21 cellular contexts compared by ENCODE assay signal in genomic region chr13:58300974-58301681, GRCh38.
DNase-seq lines count a peak whose midpoint lies in the region; ATAC-seq, FAIRE-seq and TF ChIP-seq lines count a peak whose summit lies in the region.
"Had no signal": no experiment of that assay in that cellular context is flagged by ENCODE, and none has a peak within 500 bp of the region (broad histone marks: within the 10 kb centered on the region; RNA-seq: fewer than 3 reads in every experiment).

No MANE protein-coding gene starts in this region.

- H3K9me3 ChIP-seq in GM12878 (replicated peaks; ENCODE audit: control insufficient read depth, insufficient read depth, low read length) = no peaks in the 10 kb centered on the region

- H3K9ac ChIP-seq in GM12878 (ENCODE audit: control insufficient read depth, insufficient read depth, low read length) = no peak overlapping the region

- H3K4me2 ChIP-seq in GM12878 (ENCODE audit: control insufficient read depth, insufficient read depth) = no peak overlapping the region

- no peaks in the 10 kb centered on the region for H3K79me2 ChIP-seq in GM12878 (ENCODE audit: control insufficient read depth, insufficient read depth, low read length)

- no peaks in the 10 kb centered on the region for H3K36me3 ChIP-seq in GM12878 (ENCODE audit: control insufficient read depth in 2 of 2, insufficient read depth in 2 of 2, low read length in 1 of 2)

- H3K27me3 ChIP-seq in GM12878 (replicated peaks in 1 of 2; ENCODE audit: control insufficient read depth in 2 of 2, insufficient read depth in 2 of 2, low read length in 1 of 2) = no peaks in the 10 kb centered on the region

- 88% methylated on average over 1 of the region's 1 CpG for WGBS in GM12878 (ENCODE audit: insufficient coverage, insufficient replicate concordance, low lambda C conversion rate, missing lambda C conversion rate)

- H3K4me1 ChIP-seq in GM12878 (ENCODE audit: control insufficient read depth, insufficient read depth, low read length) = no peaks in the 10 kb centered on the region

- CTCF ChIA-PET in GM12878 (lab: Yijun Ruan, JAX) = interaction anchor here (0.9 to 1.8 kb wide), 6 partner anchors 9 to 75 kb away, joined by 3 to 7 read pairs (median 4); no protein-coding TSS in a partner anchor

- H4K20me1 ChIP-seq in GM12878 (ENCODE audit: control insufficient read depth, insufficient read depth) = no peaks in the 10 kb centered on the region

- no peak for TF ChIP-seq CTCF in GM12878 (IDR thresholded peaks at IDR 0.05 in 2 of 3, conservative IDR thresholded peaks at IDR 0.05 in 1 of 3; ENCODE audit: control insufficient read depth in 2 of 3, extremely low read depth in 1 of 3, insufficient read depth in 1 of 3, low read depth in 3 of 3, low read length in 3 of 3)
- TF ChIP-seq CTCF in GM13976 (IDR thresholded peaks at IDR 0.05; ENCODE audit: borderline replicate concordance, control extremely low read depth, extremely low read depth, insufficient read depth, missing control alignments) = no peak

- no peak for TF ChIP-seq POLR2A in GM12878 (IDR thresholded peaks at IDR 0.05; ENCODE audit: low read depth, low read length)

- DNase-seq in DMS53 (lab: John Stamatoyannopoulos, UW) (peak; percentile 0), DMS53 treated with DMSO at 0.1 percent for 48 hours (lab: John Stamatoyannopoulos, UW; ENCODE audit: unreplicated experiment) (no peak), GM12878 (ENCODE audit: low read depth, low spot score) (no peak), iPS-NIHi7 (ENCODE audit: extremely low spot score) (peak; percentile 10), GM13976 (ENCODE audit: low spot score) (no peak), NCI-H748 (lab: John Stamatoyannopoulos, UW; ENCODE audit: unreplicated experiment) (no peak)
- DNase-seq: ACHN, Calu3, KBM-7, NCI-H2029, NCI-H2171, NCI-H226, NCI-H510A treated with DMSO at 0.1 percent for 48 hours, NCI-H774, SIG-M5 had no signal

- no peak for FAIRE-seq in GM12878 (lab: Jason Lieb, UNC)
- FAIRE-seq: HTR-8/SVneo, RCC 7860 had no signal

- RAD21 ChIA-PET in GM12878 (lab: Charles Lee; ENCODE audit: unreplicated experiment) = interaction anchor here (1.0 to 1.4 kb wide), 3 partner anchors 229 to 592 kb away, joined by 3 read pairs; no protein-coding TSS in a partner anchor

- TF ChIP-seq RAD21 in GM12878 (IDR thresholded peaks at IDR 0.05; ENCODE audit: insufficient read depth, low read depth, low read length) = no peak

- H2AFZ ChIP-seq in GM12878 (ENCODE audit: control insufficient read depth, low read depth, low read length) = no peak overlapping the region

- no peak for TF ChIP-seq EP300 in GM12878 (IDR thresholded peaks at IDR 0.05; ENCODE audit: borderline replicate concordance in 1 of 2, control insufficient read depth in 1 of 2, low read depth in 2 of 2, low read length in 2 of 2)

- H3K27ac ChIP-seq in GM12878 (ENCODE audit: control insufficient read depth, insufficient read depth) = no peak overlapping the region
- H3K27ac ChIP-seq: 22Rv1, SK-N-MC had no signal

- BruUV-seq in GM12878 (replicated peaks; lab: Mats Ljungman, UMichigan) = no TSS peak

- in situ Hi-C loops in GM12878 (cut with MboI) = no loop called here
- in situ Hi-C loops in GM13976 (cut with MboI; ENCODE audit: low sequenced_read_pairs, unreplicated experiment) = no loop called here

- intact Hi-C loops in GM12878 (cut with micrococcal nuclease; ENCODE audit: unreplicated experiment) = loop anchor here (10.0 kb wide), 1 partner anchor 664 kb away; no protein-coding TSS in a partner anchor

- ATAC-seq in HG02610 (IDR thresholded peaks at IDR 0.05; ENCODE audit: unreplicated experiment) (peak; percentile 76), GM12878 (peak; percentile 72), HG03280 (IDR thresholded peaks at IDR 0.05; ENCODE audit: unreplicated experiment) (no peak)

- no peak overlapping the region for H3K4me3 ChIP-seq in GM12878
- H3K4me3 ChIP-seq: SK-N-MC had no signal

- POLR2A ChIA-PET in GM12878 (lab: Charles Lee) = no interaction called here

- SMC1A ChIA-PET in GM12878 (lab: Charles Lee; ENCODE audit: uncharacterized antibody, unreplicated experiment) = interaction anchor here (0.8 to 1.6 kb wide), 5 partner anchors 13 to 586 kb away, joined by 3 to 5 read pairs (median 4); no protein-coding TSS in a partner anchor

TF ChIP-seq in GM12878, 131 proteins besides CTCF, POLR2A, EP300 and RAD21:
- TF ChIP-seq ATF7 (IDR thresholded peaks at IDR 0.05; ENCODE audit: low read depth) = 0 out of 2 replicates have a peak, but pooled peaks have one; percentile 32
- no peak for TF ChIP-seq FOXK2 (IDR thresholded peaks at IDR 0.05)

Comparison
In these comparisons a context has a peak if more than half of its experiments do, and no peak if none do; other contexts are left out.
1. DNase-seq: peak in DMS53 (single experiment) and iPS-NIHi7 (single experiment); none in DMS53 treated with DMSO at 0.1 percent for 48 hours (single experiment), GM12878 (single experiment), GM13976 (single experiment) and NCI-H748 (single experiment).